1 cellular context compared by ENCODE assay signal in genomic region chr16:522320-523096, GRCh38.
A peak's percentile ranks its signal among the peaks of the same experiment; 100 is the strongest.
TF ChIP-seq lines count a peak whose summit lies in the region.

No MANE protein-coding gene starts in this region.

TF ChIP-seq in endothelial cell of umbilical vein, 7 proteins besides CTCF, POLR2A, EP300 and RAD21:
- no peak for TF ChIP-seq MYC (IDR thresholded peaks at IDR 0.05; ENCODE audit: low read depth, low read length)
- TF ChIP-seq MAX (IDR thresholded peaks at IDR 0.05; ENCODE audit: insufficient read depth, insufficient read length): no peak
- no peak for TF ChIP-seq JUN (IDR thresholded peaks at IDR 0.05; ENCODE audit: borderline replicate concordance, insufficient read depth, insufficient read length, low read depth)
- peak; percentile 11 for TF ChIP-seq POLR2AphosphoS5 (IDR thresholded peaks at IDR 0.05; ENCODE audit: insufficient read depth, low read depth, low read length)
TF ChIP-seq in endothelial cell of umbilical vein: peak in this region for 1.
